In the genomic region with DNA sequence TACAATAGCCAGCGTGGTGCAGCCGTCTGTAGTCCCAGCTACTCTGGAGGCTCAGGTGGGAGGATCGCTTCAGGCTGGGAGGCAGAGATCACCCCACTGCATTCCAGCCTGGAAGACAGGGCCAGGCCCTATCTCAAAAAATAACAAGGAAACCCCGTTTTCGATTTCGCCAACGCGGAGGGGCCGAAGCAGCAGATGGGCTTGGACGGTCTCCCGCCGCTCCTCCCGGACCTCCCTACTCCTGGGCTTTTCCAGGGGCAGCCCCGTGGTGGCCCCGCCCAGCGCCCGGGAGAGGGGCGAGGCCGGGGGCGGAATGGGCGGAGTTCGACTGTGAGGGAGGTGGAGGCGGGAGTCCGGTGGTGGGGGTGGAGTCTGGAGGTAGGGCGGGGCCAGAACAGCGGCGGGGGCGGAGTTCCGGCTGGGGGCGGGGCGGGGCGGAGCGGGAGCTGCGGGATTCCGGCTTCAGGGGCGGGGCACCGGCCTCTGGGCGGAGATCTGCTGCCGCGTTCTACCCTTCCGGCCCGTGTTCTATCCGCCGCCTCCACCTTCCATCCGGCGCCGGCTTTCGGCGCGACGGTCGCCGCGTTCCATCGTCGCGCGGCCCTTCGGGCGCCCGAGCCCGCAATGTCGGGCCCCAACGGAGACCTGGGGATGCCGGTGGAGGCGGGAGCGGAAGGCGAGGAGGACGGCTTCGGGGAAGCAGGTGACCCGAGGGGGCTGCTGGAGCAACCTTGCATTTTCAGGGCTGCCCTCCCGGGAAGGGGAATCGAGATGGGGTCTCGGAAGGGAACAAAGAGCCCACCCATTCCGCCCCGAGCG, we compare ENCODE assay signal across 8 cellular contexts. TPM values are rescaled to one million over a fixed set of nuclear protein-coding genes. Genes with fewer than 3 reads are reported as not detected.
DNase-seq lines count a peak whose midpoint lies in the region; ATAC-seq and TF ChIP-seq lines count a peak whose summit lies in the region.

A gene with protein sequence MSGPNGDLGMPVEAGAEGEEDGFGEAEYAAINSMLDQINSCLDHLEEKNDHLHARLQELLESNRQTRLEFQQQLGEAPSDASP (plus strand): TSS at position 482 of the 819 bp plus-strand sequence. CDS start 143 bp downstream, at position 625.

- H4K20me1 ChIP-seq in PC-3 (ENCODE audit: low read length): no peaks in the 10 kb centered on the region

- H3K79me2 ChIP-seq in PC-3 (ENCODE audit: low read length): peaks cover 22% of the 10 kb centered on the region

- DNase-seq in Caki2 (ENCODE audit: low read depth) (peak; percentile 93), PC-3 (peak; percentile 90), activated T-cell treated with anti-CD3 and anti-CD28 coated beads for 48 hours (ENCODE audit: low read depth) (peak; percentile 96), epithelial cell of prostate (ENCODE audit: low read depth, low spot score) (no peak), mucosa of gallbladder (ENCODE audit: low spot score) (peak; percentile 95)
- DNase-seq in Jurkat, Clone E6-1 (ENCODE audit: low read depth, low spot score): peak; percentile 81
- peak; percentile 88 for DNase-seq in stimulated activated CD8-positive, alpha-beta memory T cell treated with anti-CD3 and anti-CD28 coated beads, Interleukin-4, amount 100 ng/mL, for 24 hours (ENCODE audit: low read depth)

- POLR2A ChIA-PET in PC-3 (lab: Charles Lee; ENCODE audit: unreplicated experiment): interaction anchor here (0.6 to 0.7 kb wide), 3 partner anchors 31 to 517 kb away, joined by 3 to 7 read pairs (median 4); no protein-coding TSS in a partner anchor

- BruUV-seq in PC-3 (replicated peaks; lab: Mats Ljungman, UMichigan): no TSS peak

- peak within 1 kb of the TSS; percentile 75 for H3K9ac ChIP-seq in PC-3 (ENCODE audit: low read length)

- peaks cover 19% of the 10 kb centered on the region for H3K4me1 ChIP-seq in PC-3 (ENCODE audit: insufficient read depth, low read length)

- no peaks in the 10 kb centered on the region for H3K9me3 ChIP-seq in PC-3 (ENCODE audit: low read length)

- intact Hi-C loops in PC-3 (cut with micrococcal nuclease): loop anchor here (5.0 kb wide), 1 partner anchor 33 kb away; a partner anchor contains a TSS

- H3K4me2 ChIP-seq in PC-3 (ENCODE audit: low read length): peak within 1 kb of the TSS; percentile 87

- in situ Hi-C loops in Caki2 (cut with HindIII; ENCODE audit: low pct_unique_long_range_greater_than_20kb, low sequenced_read_pairs): no loop called here

- H3K27me3 ChIP-seq in PC-3 (ENCODE audit: low read length): no peaks in the 10 kb centered on the region

- H3F3A ChIP-seq in PC-3 (ENCODE audit: low read length, unreplicated experiment): no peaks in the 10 kb centered on the region

- CTCF ChIA-PET in PC-3 (lab: Charles Lee): interaction anchor here (0.6 kb wide), 1 partner anchor 95 kb away, joined by 4 read pairs; no protein-coding TSS in a partner anchor

- peak within 1 kb of the TSS; percentile 76 for H2AFZ ChIP-seq in PC-3 (ENCODE audit: low read length)

- H3K9me2 ChIP-seq in PC-3 (replicated peaks; ENCODE audit: low read length): no peaks in the 10 kb centered on the region

- H3K4me3 ChIP-seq in Jurkat, Clone E6-1 (ENCODE audit: low read length): peak within 1 kb of the TSS; percentile 95
- peak within 1 kb of the TSS; percentile 77 for H3K4me3 ChIP-seq in PC-3 (ENCODE audit: low read length)

- H3K36me3 ChIP-seq in PC-3 (ENCODE audit: low read depth, low read length): peaks cover 4% of the 10 kb centered on the region; the same call in 1 of the 2 replicates

- peak within 1 kb of the TSS; percentile 63 for H3K27ac ChIP-seq in PC-3 (ENCODE audit: low read length)
- peak within 1 kb of the TSS; percentile 48 for H3K27ac ChIP-seq in epithelial cell of prostate

- TF ChIP-seq CTCF in PC-3 (conservative IDR thresholded peaks at IDR 0.05; ENCODE audit: low read depth, low read length): no peak

- ATAC-seq in GM21526 (IDR thresholded peaks at IDR 0.05; ENCODE audit: low FRiP score, unreplicated experiment): peak; percentile 61
- ATAC-seq in PC-3: peak; percentile 77

RNA-seq across cellular contexts. Expression of the gene that starts here (rescaled TPM):
- total RNA-seq in Caki2 (2014; rRNA removed; shearing (Covaris generic); ENCODE audit: low replicate concordance): 172 and 199 TPM in 2 replicates
- polyA plus RNA-seq in Jurkat, Clone E6-1 (2012; ENCODE audit: insufficient read depth, insufficient read length): 118 TPM
- total RNA-seq in PC-3 (2014; rRNA removed): 158 and 171 TPM in 2 replicates
- 75.4 TPM for total RNA-seq in mucosa of gallbladder
